In genomic region chr10:24821986-24822385, GRCh38 we compare ENCODE assay signal across 11 cellular contexts.
DNase-seq lines count a peak whose midpoint lies in the region; ATAC-seq and TF ChIP-seq lines count a peak whose summit lies in the region.
"Had no signal": no experiment of that assay in that cellular context is flagged by ENCODE, and none has a peak within 500 bp of the region (broad histone marks: within the 10 kb centered on the region; RNA-seq: fewer than 3 reads in every experiment).

No MANE protein-coding gene starts in this region.

- TF ChIP-seq CTCF in adrenal gland (IDR thresholded peaks at IDR 0.05) (no peak), kidney epithelial cell (IDR thresholded peaks at IDR 0.05; ENCODE audit: insufficient read depth, low read length, poor library complexity, severe bottlenecking) (no peak), osteoblast (IDR thresholded peaks at IDR 0.05; ENCODE audit: extremely low read depth, low read depth, low read length) (no peak), omental fat pad (IDR thresholded peaks at IDR 0.05) (no peak)

- ATAC-seq in Right ventricle myocardium superior (ENCODE audit: poor library complexity) (no peak), omental fat pad (ENCODE audit: low FRiP score) (no peak)

- H3K9me3 ChIP-seq in adrenal gland (replicated peaks in 1 of 3) (no peaks in the 10 kb centered on the region), osteoblast (ENCODE audit: low read depth, low read length) (no peaks in the 10 kb centered on the region)
- H3K9me3 ChIP-seq: upper lobe of left lung had no signal

- H3K27me3 ChIP-seq in adrenal gland (no peaks in the 10 kb centered on the region), kidney epithelial cell (ENCODE audit: control insufficient read depth, insufficient read depth, low read length) (no peaks in the 10 kb centered on the region), osteoblast (ENCODE audit: insufficient read depth, low read length) (no peaks in the 10 kb centered on the region)
- H3K27me3 ChIP-seq: upper lobe of left lung had no signal

- H3K36me3 ChIP-seq in adrenal gland (replicated peaks in 1 of 2), result no peaks in the 10 kb centered on the region
- no peaks in the 10 kb centered on the region for H3K36me3 ChIP-seq in kidney epithelial cell (ENCODE audit: control insufficient read depth, insufficient read depth, low read length)
- no peaks in the 10 kb centered on the region for H3K36me3 ChIP-seq in osteoblast (ENCODE audit: insufficient read depth, low read length)
- H3K36me3 ChIP-seq: upper lobe of left lung had no signal

- H2AFZ ChIP-seq in osteoblast (ENCODE audit: low read length), result no peak overlapping the region
- H2AFZ ChIP-seq: parathyroid adenoma had no signal

- TF ChIP-seq POLR2A in adrenal gland (IDR thresholded peaks at IDR 0.05), result no peak

- no peaks in the 10 kb centered on the region for H3K79me2 ChIP-seq in osteoblast (ENCODE audit: insufficient read depth, low read length)
- H3K79me2 ChIP-seq: parathyroid adenoma had no signal

- DNase-seq in AG20443 (ENCODE audit: low spot score) (peak; percentile 20), HCEC 1CT (peak; percentile 41), adrenal gland (peak in 6 of 7 donors; percentile 27 to 61 (median 39)), kidney epithelial cell (ENCODE audit: low read depth) (peak; percentile 68), Right ventricle myocardium superior (no peak), osteoblast (ENCODE audit: insufficient read length, low spot score, missing footprints) (no peak), Kasumi-1 (lab: John Stamatoyannopoulos, UW) (no peak), omental fat pad (ENCODE audit: low spot score) (no peak)
- DNase-seq: NCI-H1105 treated with DMSO at 0.1 percent for 48 hours, upper lobe of left lung had no signal

- H3K4me2 ChIP-seq in osteoblast (ENCODE audit: insufficient read depth, low read length), result no peak overlapping the region

- H3K4me1 ChIP-seq in adrenal gland (replicated peaks in 1 of 2), result peaks cover 24 to 28% of the 10 kb centered on the region in 2 donors
- peaks cover 4% of the 10 kb centered on the region for H3K4me1 ChIP-seq in osteoblast (ENCODE audit: insufficient read depth, low read length)
- H3K4me1 ChIP-seq: parathyroid adenoma had no signal

- H3K27ac ChIP-seq in adrenal gland (no peak overlapping the region), osteoblast (ENCODE audit: low read depth, low read length) (no peak overlapping the region)
- H3K27ac ChIP-seq: parathyroid adenoma, upper lobe of left lung had no signal

- no peaks in the 10 kb centered on the region for H4K20me1 ChIP-seq in osteoblast (ENCODE audit: insufficient read depth, low read length)

- 74 to 83% (median 80%) methylated on average over 3 of the region's 3 CpGs for WGBS in adrenal gland, 4 donors

- no peak overlapping the region for H3K4me3 ChIP-seq in adrenal gland
- H3K4me3 ChIP-seq in kidney epithelial cell (ENCODE audit: low read depth, low read length), result no peak overlapping the region
- H3K4me3 ChIP-seq in osteoblast (ENCODE audit: insufficient read depth, low read length), result no peak overlapping the region
- H3K4me3 ChIP-seq: upper lobe of left lung had no signal

- intact Hi-C loops in adrenal gland (cut with DNase I), result no loop called here
- intact Hi-C loops in Right ventricle myocardium superior (cut with DNase I), result no loop called here

Comparison
In these comparisons a context has a peak if more than half of its experiments do, and no peak if none do; other contexts are left out.
1. DNase-seq: peak in AG20443 (single experiment), HCEC 1CT (single experiment), adrenal gland (6 of 7) and kidney epithelial cell (single experiment); none in Right ventricle myocardium superior (single experiment), osteoblast (single experiment), Kasumi-1 (0 of 2) and omental fat pad (single experiment).